ENCODE assay signal across 1 cellular context in genomic region chr12:123232472-123232806, GRCh38.
TF ChIP-seq lines count a peak whose summit lies in the region.

No MANE protein-coding gene starts in this region.

TF ChIP-seq in GM23338, 12 proteins besides CTCF, POLR2A, EP300 and RAD21 (continued from another document):
- TF ChIP-seq ZNF462 (CRISPR knock-in tag; IDR thresholded peaks at IDR 0.05) (no peak), CREB1 (CRISPR knock-in tag; IDR thresholded peaks at IDR 0.05; ENCODE audit: low read depth) (no peak), EZH2phosphoT487 (IDR thresholded peaks at IDR 0.05; ENCODE audit: unreplicated experiment) (no peak), JUNB (IDR thresholded peaks at IDR 0.05; ENCODE audit: unreplicated experiment) (no peak), ETS1 (IDR thresholded peaks at IDR 0.05) (no peak), REST (IDR thresholded peaks at IDR 0.05; ENCODE audit: unreplicated experiment) (no peak), STAT1 (IDR thresholded peaks at IDR 0.05; ENCODE audit: unreplicated experiment) (no peak)
